ENCODE assay signal across 15 cellular contexts in genomic region chrX:11836284-11836683, GRCh38.
"Had no signal": no experiment of that assay in that cellular context is flagged by ENCODE, and none has a peak within 500 bp of the region (broad histone marks: within the 10 kb centered on the region; RNA-seq: fewer than 3 reads in every experiment).

No MANE protein-coding gene starts in this region.

- H3K4me1 ChIP-seq: neural progenitor cell, psoas muscle, right lobe of liver, spleen had no signal

- DNase-seq: activated CD4-positive, alpha-beta T cell treated with anti-CD3 and anti-CD28 coated beads, Interleukin-2, amount 10 ng/mL, durations not matched to agents 7 days and 5 days; activated naive CD4-positive, alpha-beta T cell treated with anti-CD3 and anti-CD28 coated beads, Interleukin-2, amount 50 U/mL, for 16 hours; activated T-cell treated with anti-CD3 and anti-CD28 coated beads for 4 hours; brain microvascular endothelial cell; effector memory CD8-positive, alpha-beta T cell; erythroblast; mammary epithelial cell; naive B cell; psoas muscle; right lobe of liver; spleen; T-helper 17 cell had no signal

- H3K4me2 ChIP-seq: neural progenitor cell had no signal

- H3K9me3 ChIP-seq: right lobe of liver had no signal

- H3K36me3 ChIP-seq: brain microvascular endothelial cell, neural progenitor cell, right lobe of liver, spleen had no signal

- H3K27ac Mint-ChIP-seq: activated CD4-positive, alpha-beta T cell treated with anti-CD3 and anti-CD28 coated beads, Interleukin-2, amount 10 ng/mL, durations not matched to agents 7 days and 5 days; effector memory CD8-positive, alpha-beta T cell; naive B cell; neural progenitor cell; T-helper 17 cell; WTC11 had no signal

- H3K27me3 ChIP-seq: brain microvascular endothelial cell, neural progenitor cell, right lobe of liver, spleen had no signal

- H3K4me3 ChIP-seq: neural progenitor cell, psoas muscle, right lobe of liver, spleen had no signal

- H3K9me3 Mint-ChIP-seq: activated CD4-positive, alpha-beta T cell treated with anti-CD3 and anti-CD28 coated beads, Interleukin-2, amount 10 ng/mL, durations not matched to agents 7 days and 5 days; effector memory CD8-positive, alpha-beta T cell; neural progenitor cell; WTC11 had no signal

- H3K36me3 Mint-ChIP-seq: naive B cell, neural progenitor cell, WTC11 had no signal

- H2AFZ ChIP-seq: neural progenitor cell had no signal

- H3K27ac ChIP-seq: brain microvascular endothelial cell, neural progenitor cell, psoas muscle, right lobe of liver, spleen had no signal

- H3K4me1 Mint-ChIP-seq: neural progenitor cell, T-helper 17 cell had no signal

- FAIRE-seq: islet of Langerhans had no signal

- H3K9ac ChIP-seq: neural progenitor cell had no signal

- H3K4me3 Mint-ChIP-seq: activated CD4-positive, alpha-beta T cell treated with anti-CD3 and anti-CD28 coated beads, Interleukin-2, amount 10 ng/mL, durations not matched to agents 7 days and 5 days; effector memory CD8-positive, alpha-beta T cell; naive B cell; neural progenitor cell; T-helper 17 cell; WTC11 had no signal

- ATAC-seq: effector memory CD8-positive, alpha-beta T cell; psoas muscle; right lobe of liver; T-helper 17 cell; WTC11 had no signal
